Comparison of ENCODE assay signal across 36 cellular contexts in the genomic region with DNA sequence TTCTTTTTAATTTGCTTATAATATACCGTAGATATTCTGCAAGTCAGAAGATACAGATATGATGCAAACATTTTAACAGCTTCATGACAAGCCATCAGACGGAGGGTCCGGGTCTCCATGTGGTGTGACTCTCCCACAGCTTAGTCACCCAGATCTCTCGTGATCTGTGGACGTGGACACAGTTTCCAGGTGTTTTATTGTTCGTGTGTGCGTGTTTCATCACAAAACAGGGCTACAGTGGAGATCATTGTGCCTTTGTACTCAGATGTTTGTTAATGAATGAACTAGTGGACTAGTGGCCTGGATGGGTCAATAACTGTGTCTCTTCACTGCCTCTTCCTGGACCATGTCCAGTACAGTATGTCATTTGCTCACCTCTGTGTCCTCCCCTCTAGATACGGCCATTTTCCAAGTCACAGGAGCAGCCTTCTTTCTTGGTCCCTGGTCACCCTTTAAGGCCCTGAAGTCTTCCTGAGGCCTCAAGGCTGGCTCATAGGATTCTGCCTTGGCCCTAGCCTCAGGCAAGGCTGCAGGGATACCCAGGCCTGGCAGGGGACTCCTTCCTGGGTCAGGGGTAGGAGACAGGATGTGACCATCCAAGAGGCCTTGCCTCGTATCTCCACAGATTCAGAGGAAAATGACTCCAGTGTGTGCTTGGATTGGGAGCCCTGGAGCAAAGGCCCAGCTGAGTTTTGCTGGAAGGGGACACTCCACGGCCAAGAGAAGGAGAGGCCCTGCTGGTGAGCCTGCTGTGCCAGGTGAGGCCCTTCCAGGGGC. TPM values are rescaled to one million over a fixed set of nuclear protein-coding genes. Genes with fewer than 3 reads are reported as not detected.
"Had no signal": no experiment of that assay in that cellular context is flagged by ENCODE, and none has a peak within 500 bp of the region (broad histone marks: within the 10 kb centered on the region; RNA-seq: fewer than 3 reads in every experiment).

No MANE protein-coding gene starts in this region.

- H3K27ac ChIP-seq: dorsolateral prefrontal cortex, epithelial cell of prostate, esophagus squamous epithelium, heart right ventricle, neural progenitor cell, parathyroid adenoma, right atrium auricular region, sigmoid colon, stomach, thyroid gland had no signal

- H3K27ac Mint-ChIP-seq: immature natural killer cell; naive thymus-derived CD4-positive, alpha-beta T cell; nephron; stimulated activated effector memory CD8-positive, alpha-beta T cell treated with anti-CD3 and anti-CD28 coated beads, Interleukin-12 subunit alpha, Interleukin-12 subunit beta, amount 100 ng/mL, for 72 hours had no signal

- H3K4me2 ChIP-seq: neural progenitor cell had no signal

- ATAC-seq: heart right ventricle; naive thymus-derived CD4-positive, alpha-beta T cell; stimulated activated effector memory CD8-positive, alpha-beta T cell treated with anti-CD3 and anti-CD28 coated beads, Interleukin-12 subunit alpha, Interleukin-12 subunit beta, amount 100 ng/mL, for 72 hours had no signal

- FAIRE-seq: colon had no signal

- H3K9me3 ChIP-seq: esophagus squamous epithelium, heart right ventricle, right atrium auricular region, sigmoid colon, stomach, thyroid gland had no signal

- H3K36me3 Mint-ChIP-seq: immature natural killer cell; naive thymus-derived CD4-positive, alpha-beta T cell; neural progenitor cell; stimulated activated effector memory CD8-positive, alpha-beta T cell treated with anti-CD3 and anti-CD28 coated beads, Interleukin-12 subunit alpha, Interleukin-12 subunit beta, amount 100 ng/mL, for 72 hours had no signal

- H3K79me2 ChIP-seq: parathyroid adenoma had no signal

- H2AFZ ChIP-seq: neural progenitor cell, parathyroid adenoma had no signal

- DNase-seq: dorsolateral prefrontal cortex; effector CD4-positive, alpha-beta T cell; esophagus squamous epithelium; foreskin melanocyte; glutamatergic neuron; heart right ventricle; hippocampal formation; immature natural killer cell; islet precursor cell; kidney glomerular epithelial cell; mesenchymal stem cell; midbrain; naive thymus-derived CD4-positive, alpha-beta T cell; sigmoid colon; stimulated activated CD4-positive, alpha-beta T cell treated with anti-CD3 and anti-CD28 coated beads, Interleukin-2, amount 100 ng/mL, for 24 hours; stimulated activated CD4-positive, alpha-beta T cell treated with anti-CD3 and anti-CD28 coated beads, Interleukin-4, amount 100 ng/mL, for 24 hours; stimulated activated naive CD4-positive, alpha-beta T cell treated with Interleukin-2 at 50 U/mL for 16 hours; stomach; thyroid gland; trophoblast cell had no signal

- H3K4me1 ChIP-seq: parathyroid adenoma, sigmoid colon, stomach had no signal

- H3K27me3 ChIP-seq: dorsolateral prefrontal cortex, neural progenitor cell, right atrium auricular region, thyroid gland had no signal

- H3K4me1 Mint-ChIP-seq: immature natural killer cell; stimulated activated effector memory CD8-positive, alpha-beta T cell treated with anti-CD3 and anti-CD28 coated beads, Interleukin-12 subunit alpha, Interleukin-12 subunit beta, amount 100 ng/mL, for 72 hours had no signal

- H3K36me3 ChIP-seq: esophagus squamous epithelium, heart right ventricle, neural progenitor cell, right atrium auricular region, sigmoid colon, stomach, thyroid gland had no signal

- H3K9ac ChIP-seq: neural progenitor cell, parathyroid adenoma had no signal

- H3K27me3 Mint-ChIP-seq: progenitor cell of endocrine pancreas had no signal

- H3K4me3 ChIP-seq: dorsolateral prefrontal cortex, esophagus squamous epithelium, heart right ventricle, neural progenitor cell, right atrium auricular region, sigmoid colon, stomach, thyroid gland had no signal

- H3K4me3 Mint-ChIP-seq: immature natural killer cell; naive thymus-derived CD4-positive, alpha-beta T cell; nephron; neural progenitor cell; stimulated activated effector memory CD8-positive, alpha-beta T cell treated with anti-CD3 and anti-CD28 coated beads, Interleukin-12 subunit alpha, Interleukin-12 subunit beta, amount 100 ng/mL, for 72 hours had no signal

- H3K9me3 Mint-ChIP-seq: immature natural killer cell; naive thymus-derived CD4-positive, alpha-beta T cell; nephron; neural progenitor cell; stimulated activated effector memory CD8-positive, alpha-beta T cell treated with anti-CD3 and anti-CD28 coated beads, Interleukin-12 subunit alpha, Interleukin-12 subunit beta, amount 100 ng/mL, for 72 hours had no signal

RNA-seq across cellular contexts. Expression of a gene that starts 4.6 kb away (rescaled TPM):
- total RNA-seq: esophagus squamous epithelium, lower leg skin, lung microvascular endothelial cell, mucosa of gallbladder, osteoblast, progenitor cell of endocrine pancreas, right atrium auricular region, sigmoid colon, skeletal muscle tissue, stomach, subcutaneous adipose tissue, temporal lobe, urinary bladder had no signal
- polyA plus RNA-seq: heart right ventricle; immature natural killer cell; naive thymus-derived CD4-positive, alpha-beta T cell; sigmoid colon; stomach; urinary bladder had no signal

RNA-seq across cellular contexts. Expression of a gene that starts 16.0 kb away (rescaled TPM):
- total RNA-seq: heart right ventricle; lung microvascular endothelial cell; mucosa of gallbladder; naive thymus-derived CD4-positive, alpha-beta T cell; osteoblast; progenitor cell of endocrine pancreas; right atrium auricular region; sigmoid colon; skeletal muscle tissue; subcutaneous adipose tissue; temporal lobe had no signal
- polyA plus RNA-seq: heart right ventricle; immature natural killer cell; naive thymus-derived CD4-positive, alpha-beta T cell; sigmoid colon had no signal
